Comparison of ENCODE assay signal across 1 cellular context in genomic region chr5:147752033-147752432, GRCh38.
TF ChIP-seq lines count a peak whose summit lies in the region.

No MANE protein-coding gene starts in this region.

TF ChIP-seq in H1, 55 proteins besides CTCF, POLR2A, EP300 and RAD21:
- TF ChIP-seq TEAD4 (IDR thresholded peaks at IDR 0.05; ENCODE audit: low read depth, low read length) (peak; percentile 51; the same call in 1 of the 2 replicates), SIN3A (conservative IDR thresholded peaks at IDR 0.05 in 1 of 2, IDR thresholded peaks at IDR 0.05 in 1 of 2; ENCODE audit: low read depth in 1 of 2, low read length in 2 of 2) (no peak), RFX5 (IDR thresholded peaks at IDR 0.05; ENCODE audit: borderline replicate concordance, low read depth, low read length) (no peak), CEBPB (IDR thresholded peaks at IDR 0.05; ENCODE audit: low read depth, low read length) (no peak)
